Comparison of ENCODE assay signal across 8 cellular contexts in the genomic region with DNA sequence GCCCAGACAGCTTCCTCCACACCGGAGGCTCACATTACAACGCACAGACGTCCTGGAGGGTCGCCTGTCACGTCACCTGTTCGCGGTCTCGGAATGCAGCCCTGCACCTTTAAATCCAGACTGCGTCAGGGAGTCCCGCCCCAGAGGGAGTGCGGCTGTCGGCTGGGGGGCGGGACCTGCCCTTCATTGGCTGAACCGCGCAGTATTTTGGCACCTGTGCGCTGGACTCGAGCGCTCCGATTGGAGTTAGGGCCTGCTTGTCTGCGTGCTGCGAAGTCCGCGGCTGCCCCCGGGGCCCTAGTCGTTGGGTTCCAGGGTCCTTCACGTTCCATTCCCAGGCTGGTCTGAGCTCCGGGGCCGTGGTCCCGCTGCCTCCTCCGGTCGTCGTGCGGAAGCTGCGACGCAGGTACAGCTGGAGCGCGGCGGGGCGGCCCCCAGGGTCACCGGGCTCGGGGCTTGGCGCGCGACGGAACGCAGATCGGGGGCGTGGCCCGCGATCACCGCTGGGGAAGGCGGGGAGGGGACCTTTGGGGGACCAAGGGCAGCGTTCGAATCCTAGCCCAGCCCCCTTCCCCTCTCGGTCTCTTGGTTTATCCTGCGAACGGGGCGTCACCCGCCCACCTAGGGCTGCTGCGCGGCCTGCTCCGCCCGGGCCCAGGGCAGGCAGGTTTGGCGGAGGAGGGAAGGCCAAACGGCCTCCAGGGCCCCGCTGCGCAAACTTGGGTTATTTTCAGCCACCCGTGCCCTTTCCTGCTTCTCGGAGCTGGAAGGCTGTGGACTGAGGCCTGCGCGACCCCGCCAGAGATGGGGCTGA. TPM values are rescaled to one million over a fixed set of nuclear protein-coding genes. Genes with fewer than 3 reads are reported as not detected.
A peak's percentile ranks its signal among the peaks of the same experiment; 100 is the strongest.
DNase-seq lines count a peak whose midpoint lies in the region; TF ChIP-seq lines count a peak whose summit lies in the region.

A gene with protein sequence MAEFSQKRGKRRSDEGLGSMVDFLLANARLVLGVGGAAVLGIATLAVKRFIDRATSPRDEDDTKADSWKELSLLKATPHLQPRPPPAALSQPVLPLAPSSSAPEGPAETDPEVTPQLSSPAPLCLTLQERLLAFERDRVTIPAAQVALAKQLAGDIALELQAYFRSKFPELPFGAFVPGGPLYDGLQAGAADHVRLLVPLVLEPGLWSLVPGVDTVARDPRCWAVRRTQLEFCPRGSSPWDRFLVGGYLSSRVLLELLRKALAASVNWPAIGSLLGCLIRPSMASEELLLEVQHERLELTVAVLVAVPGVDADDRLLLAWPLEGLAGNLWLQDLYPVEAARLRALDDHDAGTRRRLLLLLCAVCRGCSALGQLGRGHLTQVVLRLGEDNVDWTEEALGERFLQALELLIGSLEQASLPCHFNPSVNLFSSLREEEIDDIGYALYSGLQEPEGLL (plus strand): TSS at position 331 of the 814 bp plus-strand sequence. CDS start 2,059 bp downstream, outside the sequence.

- POLR2A ChIA-PET in HEK293T (lab: Yijun Ruan, JAX), result interaction anchor here (0.9 to 1.5 kb wide), 4 partner anchors 14 to 102 kb away, joined by 3 to 5 read pairs (median 3); a partner anchor contains a TSS

- DNase-seq in GM03348 (ENCODE audit: low spot score) (peak; percentile 99), HEK293T (ENCODE audit: extremely low spot score) (peak; percentile 97), MV-4-11 (lab: John Stamatoyannopoulos, UW) (peak; percentile 87), SK-N-DZ (ENCODE audit: low spot score) (peak; percentile 95), glomerular endothelial cell (ENCODE audit: extremely low read depth, low read depth, low spot score) (peak; percentile 55), occipital lobe (lab: John Stamatoyannopoulos, UW) (peak; percentile 94)
- peak; percentile 95 for DNase-seq in activated naive CD4-positive, alpha-beta T cell treated with anti-CD3 and anti-CD28 coated beads, Interleukin-2, amount 50 U/mL, for 16 hours

- CTCF ChIA-PET in HEK293T (lab: Yijun Ruan, JAX), result no interaction called here

- H3K27ac ChIP-seq in temporal lobe (ENCODE audit: low read depth, low read length), result peak within 1 kb of the TSS; percentile 83

TF ChIP-seq in HEK293T, 16 proteins besides CTCF, POLR2A, EP300 and RAD21:
- TF ChIP-seq FOXM1 (IDR thresholded peaks at IDR 0.05; ENCODE audit: borderline replicate concordance), result peak; percentile 79; the same call in 1 of the 2 replicates
- TF ChIP-seq TARDBP (IDR thresholded peaks at IDR 0.05), result no peak
- peak; percentile 71 for TF ChIP-seq L3MBTL2 (conservative IDR thresholded peaks at IDR 0.05)
- TF ChIP-seq, protein P1, sequence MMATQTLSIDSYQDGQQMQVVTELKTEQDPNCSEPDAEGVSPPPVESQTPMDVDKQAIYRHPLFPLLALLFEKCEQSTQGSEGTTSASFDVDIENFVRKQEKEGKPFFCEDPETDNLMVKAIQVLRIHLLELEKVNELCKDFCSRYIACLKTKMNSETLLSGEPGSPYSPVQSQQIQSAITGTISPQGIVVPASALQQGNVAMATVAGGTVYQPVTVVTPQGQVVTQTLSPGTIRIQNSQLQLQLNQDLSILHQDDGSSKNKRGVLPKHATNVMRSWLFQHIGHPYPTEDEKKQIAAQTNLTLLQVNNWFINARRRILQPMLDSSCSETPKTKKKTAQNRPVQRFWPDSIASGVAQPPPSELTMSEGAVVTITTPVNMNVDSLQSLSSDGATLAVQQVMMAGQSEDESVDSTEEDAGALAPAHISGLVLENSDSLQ (IDR thresholded peaks at IDR 0.05), result peak; percentile 100

RNA-seq across cellular contexts. Expression of the gene that starts here (rescaled TPM):
- polyA plus RNA-seq in SK-N-DZ (2014; cell fraction: cytosol; rRNA removed), result 10.1 and 19.3 TPM in 2 replicates
- polyA plus RNA-seq in SK-N-DZ (2014; cell fraction: nucleus; rRNA removed), result 34.9 and 35.8 TPM in 2 replicates
- total RNA-seq in glomerular endothelial cell (9.1 and 11.7 TPM in 2 replicates), occipital lobe (29.2 TPM), temporal lobe (22.4 TPM)

Comparison
In these comparisons a context has a peak if more than half of its experiments do, and no peak if none do; other contexts are left out.
1. Peak in every context shown above with its lines: DNase-seq and H3K27ac ChIP-seq.